8 cellular contexts compared by ENCODE assay signal in genomic region chr6:28400122-28400451, GRCh38. TPM values are rescaled to one million over a fixed set of nuclear protein-coding genes. Genes with fewer than 3 reads are reported as not detected.
DNase-seq lines count a peak whose midpoint lies in the region; TF ChIP-seq lines count a peak whose summit lies in the region.

No MANE protein-coding gene starts in this region.

- H3K4me1 ChIP-seq in liver (ENCODE audit: control insufficient read depth in 4 of 4, insufficient read depth in 4 of 4, low read length in 3 of 4), result peaks cover 2 to 15% (median 7%) of the 10 kb centered on the region in 4 donors
- peaks cover 21% of the 10 kb centered on the region for H3K4me1 ChIP-seq in suprapubic skin

- in situ Hi-C loops in astrocyte of the cerebellum (cut with HindIII; ENCODE audit: low sequenced_read_pairs), result no loop called here

- no peaks in the 10 kb centered on the region for H3K27me3 ChIP-seq in liver (ENCODE audit: control insufficient read depth in 4 of 4, insufficient read depth in 4 of 4, low read length in 3 of 4)
- peaks cover 16% of the 10 kb centered on the region for H3K27me3 ChIP-seq in suprapubic skin

- peaks cover 5% of the 10 kb centered on the region for H3K9me3 Mint-ChIP-seq in activated CD4-positive, alpha-beta T cell treated with anti-CD3 and anti-CD28 coated beads, Interleukin-2, amount 10 ng/mL, durations not matched to agents 24 days and 14 days

- H3K27me3 Mint-ChIP-seq in activated CD4-positive, alpha-beta T cell treated with anti-CD3 and anti-CD28 coated beads, Interleukin-2, amount 10 ng/mL, durations not matched to agents 24 days and 14 days, result peaks cover 23% of the 10 kb centered on the region

- no peak for DNase-seq in activated CD4-positive, alpha-beta T cell treated with anti-CD3 and anti-CD28 coated beads, Interleukin-2, amount 10 ng/mL, durations not matched to agents 24 days and 14 days
- no peak for DNase-seq in activated CD4-positive, alpha-beta T cell treated with anti-CD3 and anti-CD28 coated beads, Interleukin-2, amount 50 U/mL, for 4 hours
- no peak for DNase-seq in astrocyte of the cerebellum (ENCODE audit: low read depth)
- no peak for DNase-seq in suprapubic skin (ENCODE audit: low spot score in 2 of 2)
- no peak for DNase-seq in iPS-NIHi7 (ENCODE audit: extremely low spot score)
- no peak for DNase-seq in NCI-H187 (lab: John Stamatoyannopoulos, UW)
- no peak for DNase-seq in NCI-H82 (lab: John Stamatoyannopoulos, UW)

- peaks cover 46% of the 10 kb centered on the region for H3K4me1 Mint-ChIP-seq in activated CD4-positive, alpha-beta T cell treated with anti-CD3 and anti-CD28 coated beads, Interleukin-2, amount 10 ng/mL, durations not matched to agents 24 days and 14 days

- TF ChIP-seq RAD21 in liver (IDR thresholded peaks at IDR 0.05), result no peak

- intact Hi-C loops in activated CD4-positive, alpha-beta T cell treated with anti-CD3 and anti-CD28 coated beads, Interleukin-2, amount 10 ng/mL, durations not matched to agents 24 days and 14 days (cut with micrococcal nuclease), result no loop called here

- H3K9me3 ChIP-seq in liver (ENCODE audit: control insufficient read depth in 4 of 4, low read length in 3 of 4), result no peaks in the 10 kb centered on the region
- no peaks in the 10 kb centered on the region for H3K9me3 ChIP-seq in suprapubic skin

- H3K27ac Mint-ChIP-seq in activated CD4-positive, alpha-beta T cell treated with anti-CD3 and anti-CD28 coated beads, Interleukin-2, amount 10 ng/mL, durations not matched to agents 24 days and 14 days, result peak overlapping the region; percentile 92

- H3K4me3 Mint-ChIP-seq in activated CD4-positive, alpha-beta T cell treated with anti-CD3 and anti-CD28 coated beads, Interleukin-2, amount 10 ng/mL, durations not matched to agents 24 days and 14 days, result peak overlapping the region; percentile 93

- TF ChIP-seq POLR2A in suprapubic skin (IDR thresholded peaks at IDR 0.05), result no peak

- 28% methylated on average over 8 of the region's 8 CpGs for WGBS in liver
- 32% methylated on average over 8 of the region's 8 CpGs for WGBS in suprapubic skin

- peaks cover 0 to 3% (median under 1%) of the 10 kb centered on the region in 4 donors for H3K36me3 ChIP-seq in liver (ENCODE audit: control insufficient read depth in 4 of 4, insufficient read depth in 3 of 4, low read depth in 1 of 4, low read length in 3 of 4)
- peaks cover 4% of the 10 kb centered on the region for H3K36me3 ChIP-seq in suprapubic skin

- H3K4me3 ChIP-seq in astrocyte of the cerebellum (ENCODE audit: low read depth, low read length), result peak overlapping the region; percentile 93
- H3K4me3 ChIP-seq in liver (ENCODE audit: low read depth in 1 of 3, low read length in 3 of 3), result peak overlapping the region; percentile 70 to 80 (median 72)
- peak overlapping the region; percentile 58 for H3K4me3 ChIP-seq in suprapubic skin

- peaks cover 34% of the 10 kb centered on the region for H3K36me3 Mint-ChIP-seq in activated CD4-positive, alpha-beta T cell treated with anti-CD3 and anti-CD28 coated beads, Interleukin-2, amount 10 ng/mL, durations not matched to agents 24 days and 14 days (ENCODE audit: low read depth)

- no peak for TF ChIP-seq CTCF in astrocyte of the cerebellum (IDR thresholded peaks at IDR 0.05; ENCODE audit: low read depth, low read length, missing control alignments)
- TF ChIP-seq CTCF in liver (IDR thresholded peaks at IDR 0.05; ENCODE audit: low read depth, low read length, missing input control), result no peak
- no peak for TF ChIP-seq CTCF in suprapubic skin (IDR thresholded peaks at IDR 0.05)

- H3K27ac ChIP-seq in liver (ENCODE audit: low read depth in 1 of 2, low read length in 2 of 2) (no peak overlapping the region), suprapubic skin (no peak overlapping the region)

- H3K9ac ChIP-seq in liver (ENCODE audit: low read depth in 1 of 2, low read length in 2 of 2), result peak overlapping the region in 1 of 2 donors; percentile 11

- TF ChIP-seq EP300 in suprapubic skin (IDR thresholded peaks at IDR 0.05), result no peak

TF ChIP-seq in liver, 16 proteins besides CTCF, POLR2A, EP300 and RAD21:
- TF ChIP-seq GABPA (IDR thresholded peaks at IDR 0.05 in 1 of 2, conservative IDR thresholded peaks at IDR 0.05 in 1 of 2), result no peak
- no peak for TF ChIP-seq ZBTB33 (IDR thresholded peaks at IDR 0.05)
- no peak for TF ChIP-seq YY1 (IDR thresholded peaks at IDR 0.05)
- no peak for TF ChIP-seq JUND (IDR thresholded peaks at IDR 0.05)
- no peak for TF ChIP-seq EGR1 (IDR thresholded peaks at IDR 0.05; ENCODE audit: low read depth in 2 of 2)
- no peak for TF ChIP-seq ATF3 (IDR thresholded peaks at IDR 0.05)
- TF ChIP-seq FOXA2 (IDR thresholded peaks at IDR 0.05), result no peak
- no peak for TF ChIP-seq FOXA1 (IDR thresholded peaks at IDR 0.05)
- TF ChIP-seq RXRA (IDR thresholded peaks at IDR 0.05), result no peak
- no peak for TF ChIP-seq SP1 (IDR thresholded peaks at IDR 0.05)
- TF ChIP-seq MAX (IDR thresholded peaks at IDR 0.05), result no peak
- no peak for TF ChIP-seq REST (IDR thresholded peaks at IDR 0.05)
- TF ChIP-seq HNF4A (conservative IDR thresholded peaks at IDR 0.05), result no peak
- TF ChIP-seq NR2F2 (IDR thresholded peaks at IDR 0.05), result no peak
- no peak for TF ChIP-seq TAF1 (conservative IDR thresholded peaks at IDR 0.05)
- TF ChIP-seq HNF4G (IDR thresholded peaks at IDR 0.05), result no peak
TF ChIP-seq in liver: peak in this region for 0.

RNA-seq across cellular contexts. Expression of gene ZSCAN12, which starts 0.5 kb away (rescaled TPM):
- 5.8 and 5.9 TPM in 2 replicates for total RNA-seq in activated CD4-positive, alpha-beta T cell treated with anti-CD3 and anti-CD28 coated beads, Interleukin-2, amount 10 ng/mL, durations not matched to agents 24 days and 14 days
- total RNA-seq in liver (1 to 10 TPM; 3.0 to 3.9 TPM), suprapubic skin (1 to 10 TPM; 1.2 to 3.2 (median 2.3) TPM)
- polyA plus RNA-seq in liver, result under 1 TPM; 0.46 to 0.97 TPM

RNA-seq across cellular contexts. Expression of gene ZSCAN23, which starts 43.2 kb away (rescaled TPM):
- 1.2 and 2.8 TPM in 2 replicates for total RNA-seq in activated CD4-positive, alpha-beta T cell treated with anti-CD3 and anti-CD28 coated beads, Interleukin-2, amount 10 ng/mL, durations not matched to agents 24 days and 14 days
- under 1 TPM; 0.42 to 0.65 TPM for total RNA-seq in liver
- polyA plus RNA-seq in liver, result under 1 TPM in 1 of 2 donors, not detected in 1; 0.06 TPM
- 1 to 10 TPM in 2 of 4 donors, under 1 TPM in 1, not detected in 1; 0.68 to 5.9 (median 4.8) TPM for total RNA-seq in suprapubic skin

RNA-seq across cellular contexts. Expression of gene ZKSCAN3, which starts 50.3 kb away (rescaled TPM):
- 2.7 and 2.9 TPM in 2 replicates for total RNA-seq in activated CD4-positive, alpha-beta T cell treated with anti-CD3 and anti-CD28 coated beads, Interleukin-2, amount 10 ng/mL, durations not matched to agents 24 days and 14 days
- total RNA-seq in liver, result 1 to 10 TPM; 2.8 to 8.8 TPM
- polyA plus RNA-seq in liver, result 1 to 10 TPM in 1 of 2 donors, under 1 TPM in 1; 0.93 to 1.1 TPM
- 1 to 10 TPM; 3.1 to 6.0 (median 4.5) TPM for total RNA-seq in suprapubic skin
